ENCODE assay signal across 9 cellular contexts in the genomic region with DNA sequence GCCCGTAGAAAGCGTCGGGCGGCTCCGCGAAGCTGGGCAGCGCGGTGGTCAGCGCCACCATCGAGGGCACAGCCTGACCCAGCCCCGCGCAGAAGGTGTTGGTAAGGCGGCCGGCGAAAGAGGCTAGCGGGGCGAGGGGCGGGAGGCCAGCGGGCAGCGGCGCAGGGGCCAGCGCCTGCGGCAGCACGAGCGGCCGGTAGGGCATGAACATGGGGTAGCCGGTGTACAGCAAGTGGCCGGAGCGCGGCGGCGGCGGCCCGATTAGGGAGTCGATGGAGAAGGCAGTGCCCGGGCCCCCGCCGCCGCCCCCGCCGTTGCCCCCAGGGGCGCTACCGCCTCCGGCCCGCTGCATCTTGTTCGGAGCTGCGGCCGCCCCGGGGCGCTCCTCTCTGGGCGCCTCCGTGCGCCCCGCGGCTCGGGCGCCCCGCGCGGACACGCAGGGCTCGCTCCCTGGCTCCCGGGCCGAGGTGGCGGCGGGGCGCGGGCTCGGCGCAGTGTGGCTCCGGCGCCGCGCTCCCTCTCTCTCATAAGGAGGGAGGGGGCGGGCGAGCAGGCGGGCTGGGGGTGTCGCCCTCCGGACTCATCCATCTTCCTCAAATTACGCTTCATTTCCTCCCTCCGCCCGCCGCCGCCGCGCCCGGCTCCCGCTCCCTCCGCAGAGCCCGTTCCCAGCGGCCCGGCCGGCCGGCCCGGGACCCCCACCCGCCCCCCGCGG. TPM values are rescaled to one million over a fixed set of nuclear protein-coding genes. Genes with fewer than 3 reads are reported as not detected.
DNase-seq lines count a peak whose midpoint lies in the region; ATAC-seq, FAIRE-seq and TF ChIP-seq lines count a peak whose summit lies in the region.
"Had no signal": no experiment of that assay in that cellular context is flagged by ENCODE, and none has a peak within 500 bp of the region (broad histone marks: within the 10 kb centered on the region; RNA-seq: fewer than 3 reads in every experiment).

TSS of gene GBX1 (minus strand) at position 498 of the 715 bp plus-strand sequence. CDS start at position 352, 146 bp downstream.

- no peaks in the 10 kb centered on the region for H4K20me1 ChIP-seq in HepG2 (ENCODE audit: insufficient read depth, low read length)

- 3% methylated on average over 8 of the region's 98 CpGs for WGBS in HepG2 (ENCODE audit: low lambda C conversion rate)
- WGBS in transverse colon (ENCODE audit: low coverage in 1 of 2), 2 donors, result 2 to 3% methylated on average over 18 to 86 of the region's 98 CpGs

- H3K4me3 ChIP-seq in CD4-positive, alpha-beta memory T cell (ENCODE audit: low read length in 2 of 2), result peak within 1 kb of the TSS in 1 of 2 donors; percentile 33
- H3K4me3 ChIP-seq in LNCaP clone FGC (ENCODE audit: low read depth, low read length) (peak within 1 kb of the TSS; percentile 21; the same call in 1 of the 2 replicates), HepG2 (replicated peaks in 1 of 3; ENCODE audit: insufficient read depth in 1 of 3, low read depth in 2 of 3, low read length in 3 of 3) (peak within 1 kb of the TSS; percentile 47 to 71 (median 55); a peak in 5 of 6 replicates), transverse colon (peak within 1 kb of the TSS; percentile 17 to 52 (median 31))

- no peak within 1 kb of the TSS for H2AFZ ChIP-seq in HepG2 (ENCODE audit: low read length)

- peak; percentile 76 for ATAC-seq in HepG2

- no peaks in the 10 kb centered on the region for H3K9me3 ChIP-seq in CD4-positive, alpha-beta memory T cell (ENCODE audit: control insufficient read depth in 1 of 2, low read length in 2 of 2)
- H3K9me3 ChIP-seq in HepG2 (ENCODE audit: low read length) (no peaks in the 10 kb centered on the region), transverse colon (no peaks in the 10 kb centered on the region)

- H3K4me3 Mint-ChIP-seq in CD4-positive, alpha-beta memory T cell, result peak within 1 kb of the TSS; percentile 73 to 89 (median 84)
- peak within 1 kb of the TSS; percentile 38 for H3K4me3 Mint-ChIP-seq in MCF 10A (ENCODE audit: unreplicated experiment)

- no peaks in the 10 kb centered on the region for H3K36me3 ChIP-seq in CD4-positive, alpha-beta memory T cell (ENCODE audit: insufficient read depth, low read length)
- H3K36me3 ChIP-seq in HepG2 (replicated peaks in 1 of 2; ENCODE audit: control insufficient read depth in 1 of 2, insufficient read depth in 2 of 2, low read length in 2 of 2) (no peaks in the 10 kb centered on the region), transverse colon (no peaks in the 10 kb centered on the region)

- H3K4me1 ChIP-seq in CD4-positive, alpha-beta memory T cell (ENCODE audit: insufficient read depth, low read length), result peaks cover 6% of the 10 kb centered on the region
- H3K4me1 ChIP-seq in HepG2 (ENCODE audit: insufficient read depth, low read length) (no peaks in the 10 kb centered on the region), transverse colon (peaks cover 13 to 18% (median 18%) of the 10 kb centered on the region in 4 donors)

- peak in 2 of 5 donors; percentile 13 to 18 for DNase-seq in CD4-positive, alpha-beta memory T cell
- no peak for DNase-seq in LNCaP clone FGC (ENCODE audit: low read depth)
- no peak for DNase-seq in MCF 10A (ENCODE audit: unreplicated experiment)
- DNase-seq in HepG2 (ENCODE audit: low spot score), result no peak
- no peak for DNase-seq in transverse colon
- no peak for DNase-seq in HK-2 (ENCODE audit: unreplicated experiment)
- no peak for DNase-seq in anterior cingulate cortex (lab: John Stamatoyannopoulos, UW)
- no peak for DNase-seq in stimulated activated CD8-positive, alpha-beta memory T cell treated with anti-CD3 and anti-CD28 coated beads, Interleukin-4, amount 100 ng/mL, for 48 hours

- H3K4me1 Mint-ChIP-seq in CD4-positive, alpha-beta memory T cell, result peaks cover 4 to 16% (median 10%) of the 10 kb centered on the region in 4 donors
- no peaks in the 10 kb centered on the region for H3K4me1 Mint-ChIP-seq in MCF 10A (ENCODE audit: insufficient read depth, unreplicated experiment)

- no peak within 1 kb of the TSS for H3K9ac ChIP-seq in HepG2 (ENCODE audit: insufficient read depth, low read depth, low read length)

- no peak within 1 kb of the TSS for H3K27ac ChIP-seq in CD4-positive, alpha-beta memory T cell (ENCODE audit: low read depth, low read length)
- no peak within 1 kb of the TSS for H3K27ac ChIP-seq in HepG2 (ENCODE audit: extremely low read length, insufficient read depth, low read length)
- H3K27ac ChIP-seq in transverse colon, result no peak within 1 kb of the TSS

- BruUV-seq in MCF 10A (replicated peaks; lab: Mats Ljungman, UMichigan) (no TSS peak), HepG2 (replicated peaks; lab: Mats Ljungman, UMichigan) (no TSS peak)

- intact Hi-C loops in CD4-positive, alpha-beta memory T cell (cut with micrococcal nuclease), result no loop called here
- intact Hi-C loops in MCF 10A (cut with micrococcal nuclease) (no loop called here), HepG2 (cut with micrococcal nuclease; ENCODE audit: unreplicated experiment) (no loop called here), transverse colon (cut with DNase I; ENCODE audit: low total_unique reads) (loop anchor here (5.0 kb wide), 1 partner anchor 45 kb away; no protein-coding TSS in a partner anchor)

- in situ Hi-C loops in HepG2 (cut with HindIII; ENCODE audit: extremely low pct_ligation_motif_present, low pct_unique_long_range_greater_than_20kb), result no loop called here
- in situ Hi-C loops in transverse colon (cut with MboI; ENCODE audit: low pct_ligation_motif_present in 1 of 4, low pct_unique_long_range_greater_than_20kb in 1 of 4, low sequenced_read_pairs in 3 of 4), result no loop called here

- POLR2A ChIA-PET in CD4-positive, alpha-beta memory T cell (lab: Charles Lee; ENCODE audit: partially characterized antibody), result interaction anchor here (0.8 to 1.2 kb wide), 3 partner anchors 10 to 80 kb away, joined by 3 read pairs; partner anchors contain the start of gene ABCF2
- POLR2A ChIA-PET in MCF 10A (lab: Yijun Ruan, JAX) (no interaction called here), HepG2 (lab: Yijun Ruan, JAX) (no interaction called here)

- no peak for TF ChIP-seq RAD21 in HepG2 (CRISPR knock-in tag; IDR thresholded peaks at IDR 0.05)

- no peaks in the 10 kb centered on the region for H3K79me2 ChIP-seq in HepG2 (ENCODE audit: insufficient read depth, low read length)

- peaks cover 19 to 31% of the 10 kb centered on the region in 2 donors for H3K27me3 Mint-ChIP-seq in CD4-positive, alpha-beta memory T cell
- H3K27me3 Mint-ChIP-seq in MCF 10A (ENCODE audit: insufficient read depth, unreplicated experiment), result peaks cover 27% of the 10 kb centered on the region

- FAIRE-seq in HepG2 (lab: Jason Lieb, UNC), result no peak
- FAIRE-seq: endometrium had no signal

- TF ChIP-seq POLR2A in HepG2 (IDR thresholded peaks at IDR 0.05; ENCODE audit: insufficient read depth in 1 of 2, low read depth in 2 of 2, low read length in 2 of 2), result no peak
- no peak for TF ChIP-seq POLR2A in transverse colon (IDR thresholded peaks at IDR 0.05)

- no peak for TF ChIP-seq EP300 in HepG2 (IDR thresholded peaks at IDR 0.05; ENCODE audit: low read depth in 2 of 2, low read length in 2 of 2)
- no peak for TF ChIP-seq EP300 in HepG2 (CRISPR knock-in tag; IDR thresholded peaks at IDR 0.05; ENCODE audit: borderline replicate concordance)
- no peak for TF ChIP-seq EP300 in transverse colon (IDR thresholded peaks at IDR 0.05; ENCODE audit: low read depth)

- H3K27me3 ChIP-seq in CD4-positive, alpha-beta memory T cell (ENCODE audit: insufficient read depth, low read length), result peaks cover 33% of the 10 kb centered on the region
- H3K27me3 ChIP-seq in HepG2 (ENCODE audit: control insufficient read depth in 1 of 2, insufficient read depth in 2 of 2, low read length in 2 of 2), result peaks cover 9 to 66% of the 10 kb centered on the region in 2 experiments
- peaks cover 96% of the 10 kb centered on the region for H3K27me3 ChIP-seq in transverse colon

- no peaks in the 10 kb centered on the region for H3K36me3 Mint-ChIP-seq in CD4-positive, alpha-beta memory T cell
- H3K36me3 Mint-ChIP-seq in MCF 10A (ENCODE audit: insufficient read depth, unreplicated experiment), result no peaks in the 10 kb centered on the region

- H3K9me3 Mint-ChIP-seq in CD4-positive, alpha-beta memory T cell, result peaks cover 0 to 2% (median 0%) of the 10 kb centered on the region in 8 donors
- no peaks in the 10 kb centered on the region for H3K9me3 Mint-ChIP-seq in MCF 10A (ENCODE audit: unreplicated experiment)

- TF ChIP-seq CTCF in LNCaP clone FGC (IDR thresholded peaks at IDR 0.05; ENCODE audit: control insufficient read depth, extremely low read depth, insufficient read depth) (no peak), MCF 10A (IDR thresholded peaks at IDR 0.05; ENCODE audit: unreplicated experiment) (no peak), HepG2 (CRISPR knock-in tag; IDR thresholded peaks at IDR 0.05) (no peak), transverse colon (IDR thresholded peaks at IDR 0.05) (peak in 2 of 5 experiments; percentile 12 to 14)

- H3K4me2 ChIP-seq in HepG2 (ENCODE audit: low read depth, low read length), result peak within 1 kb of the TSS; percentile 66

- H3K27ac Mint-ChIP-seq in CD4-positive, alpha-beta memory T cell, result peak within 1 kb of the TSS in 4 of 7 donors; percentile 22 to 72 (median 58)
- H3K27ac Mint-ChIP-seq in MCF 10A (ENCODE audit: low read depth, unreplicated experiment), result no peak within 1 kb of the TSS

- CTCF ChIA-PET in CD4-positive, alpha-beta memory T cell (lab: Charles Lee; ENCODE audit: partially characterized antibody), result interaction anchor here (0.7 to 3.9 kb wide), 10 partner anchors 10 to 185 kb away, joined by 3 to 20 read pairs (median 3); no protein-coding TSS in a partner anchor
- CTCF ChIA-PET in MCF 10A (lab: Yijun Ruan, JAX) (no interaction called here), HepG2 (lab: Yijun Ruan, JAX; ENCODE audit: low intra/inter-chr PET ratio, low total read pairs) (interaction anchor here (1.2 kb wide), 1 partner anchor 136 kb away, joined by 3 read pairs; no protein-coding TSS in a partner anchor)

RNA-seq across cellular contexts. Expression of gene GBX1, which starts in this region (rescaled TPM):
- not detected for total RNA-seq in CD4-positive, alpha-beta memory T cell
- not detected for polyA plus RNA-seq in CD4-positive, alpha-beta memory T cell
- total RNA-seq in MCF 10A (2022) (not detected in 2 replicates), HepG2 (2016; rRNA removed; fragmentation: Illumina TruSeq; extraction: Trizol) (not detected in 2 replicates), transverse colon (not detected)
- not detected in 2 replicates for total RNA-seq in HepG2 (2016; cell fraction: cytosol; rRNA removed; fragmentation: Illumina TruSeq; extraction: Trizol; ENCODE audit: low read depth)
- total RNA-seq in HepG2 (2016; cell fraction: insoluble cytoplasmic fraction; rRNA removed; fragmentation: Illumina TruSeq; extraction: Trizol), result not detected in 2 replicates
- total RNA-seq in HepG2 (2016; cell fraction: membrane; rRNA removed; fragmentation: Illumina TruSeq; extraction: Trizol), result not detected in 2 replicates
- total RNA-seq in HepG2 (2016; cell fraction: nucleus; rRNA removed; fragmentation: Illumina TruSeq; extraction: Trizol), result not detected in 2 replicates
- not detected in 2 replicates for polyA plus RNA-seq in HepG2 (2011; rRNA removed)
- polyA plus RNA-seq in HepG2 (2011; cell fraction: cytosol; rRNA removed), result not detected in 2 replicates
- polyA plus RNA-seq in HepG2 (2011; cell fraction: nucleus; rRNA removed), result not detected in 2 replicates
- not detected in 2 replicates for polyA plus RNA-seq in HepG2 (2012)
- polyA plus RNA-seq in HepG2 (2016; cell fraction: cytosol; fragmentation: Illumina TruSeq; extraction: Trizol; ENCODE audit: low read depth), result not detected in 2 replicates
- polyA plus RNA-seq in HepG2 (2016; cell fraction: insoluble cytoplasmic fraction; fragmentation: Illumina TruSeq; extraction: Trizol; ENCODE audit: low read depth), result not detected in 2 replicates
- polyA plus RNA-seq in HepG2 (2016; cell fraction: membrane; fragmentation: Illumina TruSeq; extraction: Trizol; ENCODE audit: low read depth), result not detected in 2 replicates
- not detected in 2 replicates for polyA plus RNA-seq in HepG2 (2016; cell fraction: nucleus; fragmentation: Illumina TruSeq; extraction: Trizol; ENCODE audit: insufficient read depth, low read depth)
- polyA minus RNA-seq in HepG2 (2011; rRNA and poly(A)+ RNA removed; ENCODE audit: low replicate concordance), result not detected in 2 replicates
- not detected in 2 replicates for polyA minus RNA-seq in HepG2 (2011; cell fraction: cytosol; rRNA and poly(A)+ RNA removed)
- not detected in 2 replicates for polyA minus RNA-seq in HepG2 (2011; cell fraction: nucleus; rRNA and poly(A)+ RNA removed)

Comparison
In these comparisons a context has a peak if more than half of its experiments do, and no peak if none do; other contexts are left out.
1. Peak in ATAC-seq, H3K4me3 ChIP-seq and H3K4me2 ChIP-seq in HepG2; RNA of the gene not detected or under 1 TPM.